ENCODE assay signal across 1 cellular context in the genomic region with DNA sequence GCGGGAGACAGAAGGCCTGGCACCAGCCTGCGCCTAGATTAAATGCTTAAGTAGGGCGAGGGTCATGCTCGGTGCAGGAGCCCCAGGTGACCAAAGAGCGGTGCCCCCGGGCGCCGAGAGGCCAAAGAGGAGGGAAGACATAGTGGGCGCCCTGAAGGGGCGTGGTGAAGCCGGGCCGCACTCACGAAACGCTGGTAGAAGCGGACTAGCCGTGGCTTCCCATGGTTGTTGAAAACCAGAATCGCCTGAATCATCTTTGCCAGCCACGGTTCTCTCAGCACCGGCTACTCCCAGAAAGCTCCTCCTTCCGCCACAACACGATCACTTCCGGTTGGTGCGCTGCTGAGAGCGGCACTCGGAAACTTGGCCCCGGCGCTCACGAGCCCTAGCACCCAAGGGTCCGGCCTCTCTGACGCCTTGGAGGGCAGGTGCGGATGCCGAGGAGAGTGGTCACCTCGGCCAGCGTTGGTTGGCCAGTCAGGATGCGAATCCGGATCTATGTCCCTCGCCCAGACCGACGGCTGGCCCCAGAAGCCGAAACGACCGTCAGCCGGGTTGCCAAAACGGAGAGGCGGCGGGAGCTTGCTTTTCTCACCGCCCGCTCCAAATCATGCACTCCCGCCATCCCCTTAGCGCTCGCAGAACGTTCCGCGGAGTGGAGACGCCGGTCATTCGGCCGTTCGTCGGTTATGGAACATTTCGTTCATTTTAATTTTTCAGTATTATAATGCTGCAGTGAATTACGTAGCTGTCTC.
TF ChIP-seq lines count a peak whose summit lies in the region.

TSS of gene AP3S2 (minus strand) at position 299 of the 755 bp plus-strand sequence. CDS start at position 254, 45 bp downstream.

TF ChIP-seq in HepG2, 621 proteins besides CTCF, POLR2A, EP300 and RAD21 (continued from another document and continues in another):
- peak; percentile 97 for TF ChIP-seq ZNF574 (CRISPR knock-in tag; IDR thresholded peaks at IDR 0.05)
- peak; percentile 95 for TF ChIP-seq ELF1 (CRISPR knock-in tag; IDR thresholded peaks at IDR 0.05)
- TF ChIP-seq, protein P1, sequence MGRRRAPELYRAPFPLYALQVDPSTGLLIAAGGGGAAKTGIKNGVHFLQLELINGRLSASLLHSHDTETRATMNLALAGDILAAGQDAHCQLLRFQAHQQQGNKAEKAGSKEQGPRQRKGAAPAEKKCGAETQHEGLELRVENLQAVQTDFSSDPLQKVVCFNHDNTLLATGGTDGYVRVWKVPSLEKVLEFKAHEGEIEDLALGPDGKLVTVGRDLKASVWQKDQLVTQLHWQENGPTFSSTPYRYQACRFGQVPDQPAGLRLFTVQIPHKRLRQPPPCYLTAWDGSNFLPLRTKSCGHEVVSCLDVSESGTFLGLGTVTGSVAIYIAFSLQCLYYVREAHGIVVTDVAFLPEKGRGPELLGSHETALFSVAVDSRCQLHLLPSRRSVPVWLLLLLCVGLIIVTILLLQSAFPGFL (CRISPR knock-in tag; IDR thresholded peaks at IDR 0.05) = no peak
- TF ChIP-seq, protein P2, sequence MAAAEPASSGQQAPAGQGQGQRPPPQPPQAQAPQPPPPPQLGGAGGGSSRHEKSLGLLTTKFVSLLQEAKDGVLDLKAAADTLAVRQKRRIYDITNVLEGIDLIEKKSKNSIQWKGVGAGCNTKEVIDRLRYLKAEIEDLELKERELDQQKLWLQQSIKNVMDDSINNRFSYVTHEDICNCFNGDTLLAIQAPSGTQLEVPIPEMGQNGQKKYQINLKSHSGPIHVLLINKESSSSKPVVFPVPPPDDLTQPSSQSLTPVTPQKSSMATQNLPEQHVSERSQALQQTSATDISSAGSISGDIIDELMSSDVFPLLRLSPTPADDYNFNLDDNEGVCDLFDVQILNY (CRISPR knock-in tag; conservative IDR thresholded peaks at IDR 0.05) = peak; percentile 19
- TF ChIP-seq, protein P3, sequence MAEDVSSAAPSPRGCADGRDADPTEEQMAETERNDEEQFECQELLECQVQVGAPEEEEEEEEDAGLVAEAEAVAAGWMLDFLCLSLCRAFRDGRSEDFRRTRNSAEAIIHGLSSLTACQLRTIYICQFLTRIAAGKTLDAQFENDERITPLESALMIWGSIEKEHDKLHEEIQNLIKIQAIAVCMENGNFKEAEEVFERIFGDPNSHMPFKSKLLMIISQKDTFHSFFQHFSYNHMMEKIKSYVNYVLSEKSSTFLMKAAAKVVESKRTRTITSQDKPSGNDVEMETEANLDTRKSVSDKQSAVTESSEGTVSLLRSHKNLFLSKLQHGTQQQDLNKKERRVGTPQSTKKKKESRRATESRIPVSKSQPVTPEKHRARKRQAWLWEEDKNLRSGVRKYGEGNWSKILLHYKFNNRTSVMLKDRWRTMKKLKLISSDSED (CRISPR knock-in tag; IDR thresholded peaks at IDR 0.05) = no peak
- TF ChIP-seq, protein P4, sequence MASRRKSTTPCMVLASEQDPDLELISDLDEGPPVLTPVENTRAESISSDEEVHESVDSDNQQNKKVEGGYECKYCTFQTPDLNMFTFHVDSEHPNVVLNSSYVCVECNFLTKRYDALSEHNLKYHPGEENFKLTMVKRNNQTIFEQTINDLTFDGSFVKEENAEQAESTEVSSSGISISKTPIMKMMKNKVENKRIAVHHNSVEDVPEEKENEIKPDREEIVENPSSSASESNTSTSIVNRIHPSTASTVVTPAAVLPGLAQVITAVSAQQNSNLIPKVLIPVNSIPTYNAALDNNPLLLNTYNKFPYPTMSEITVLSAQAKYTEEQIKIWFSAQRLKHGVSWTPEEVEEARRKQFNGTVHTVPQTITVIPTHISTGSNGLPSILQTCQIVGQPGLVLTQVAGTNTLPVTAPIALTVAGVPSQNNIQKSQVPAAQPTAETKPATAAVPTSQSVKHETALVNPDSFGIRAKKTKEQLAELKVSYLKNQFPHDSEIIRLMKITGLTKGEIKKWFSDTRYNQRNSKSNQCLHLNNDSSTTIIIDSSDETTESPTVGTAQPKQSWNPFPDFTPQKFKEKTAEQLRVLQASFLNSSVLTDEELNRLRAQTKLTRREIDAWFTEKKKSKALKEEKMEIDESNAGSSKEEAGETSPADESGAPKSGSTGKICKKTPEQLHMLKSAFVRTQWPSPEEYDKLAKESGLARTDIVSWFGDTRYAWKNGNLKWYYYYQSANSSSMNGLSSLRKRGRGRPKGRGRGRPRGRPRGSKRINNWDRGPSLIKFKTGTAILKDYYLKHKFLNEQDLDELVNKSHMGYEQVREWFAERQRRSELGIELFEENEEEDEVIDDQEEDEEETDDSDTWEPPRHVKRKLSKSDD (CRISPR knock-in tag; IDR thresholded peaks at IDR 0.05; ENCODE audit: low read depth) = peak; percentile 93
- TF ChIP-seq ZNF782 (CRISPR knock-in tag; IDR thresholded peaks at IDR 0.05; ENCODE audit: borderline replicate concordance) = peak; percentile 73; the same call in 1 of the 2 replicates
- peak; percentile 27; the same call in 1 of the 2 replicates for TF ChIP-seq NR2F6 (IDR thresholded peaks at IDR 0.05)
- TF ChIP-seq NR2F6 (CRISPR knock-in tag; IDR thresholded peaks at IDR 0.05) = peak; percentile 70
- peak; percentile 96 for TF ChIP-seq ZNF124 (CRISPR knock-in tag; IDR thresholded peaks at IDR 0.05)
- TF ChIP-seq ISX (CRISPR knock-in tag; conservative IDR thresholded peaks at IDR 0.05) = no peak; the same call in 1 of the 2 replicates
- TF ChIP-seq, protein P5, sequence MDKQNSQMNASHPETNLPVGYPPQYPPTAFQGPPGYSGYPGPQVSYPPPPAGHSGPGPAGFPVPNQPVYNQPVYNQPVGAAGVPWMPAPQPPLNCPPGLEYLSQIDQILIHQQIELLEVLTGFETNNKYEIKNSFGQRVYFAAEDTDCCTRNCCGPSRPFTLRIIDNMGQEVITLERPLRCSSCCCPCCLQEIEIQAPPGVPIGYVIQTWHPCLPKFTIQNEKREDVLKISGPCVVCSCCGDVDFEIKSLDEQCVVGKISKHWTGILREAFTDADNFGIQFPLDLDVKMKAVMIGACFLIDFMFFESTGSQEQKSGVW (CRISPR knock-in tag; IDR thresholded peaks at IDR 0.05; ENCODE audit: borderline replicate concordance) = no peak
- TF ChIP-seq ZNF292 (CRISPR knock-in tag; IDR thresholded peaks at IDR 0.05; ENCODE audit: borderline replicate concordance, low read depth) = peak; percentile 88; the same call in 1 of the 2 replicates
- no peak for TF ChIP-seq EHMT2 (IDR thresholded peaks at IDR 0.05; ENCODE audit: borderline replicate concordance, low read depth, low read length)
- TF ChIP-seq CENPT (CRISPR knock-in tag; IDR thresholded peaks at IDR 0.05; ENCODE audit: low read depth) = no peak
- TF ChIP-seq PLRG1 (conservative IDR thresholded peaks at IDR 0.05) = no peak
- no peak for TF ChIP-seq POLR2AphosphoS2 (IDR thresholded peaks at IDR 0.05; ENCODE audit: low read depth, low read length)
- TF ChIP-seq ZSCAN31 (CRISPR knock-in tag; IDR thresholded peaks at IDR 0.05; ENCODE audit: low read depth) = peak; percentile 66
- TF ChIP-seq ZNF224 (CRISPR knock-in tag; IDR thresholded peaks at IDR 0.05) = peak; percentile 91
- TF ChIP-seq BRD4 (CRISPR knock-in tag; IDR thresholded peaks at IDR 0.05) = peak; percentile 83; the same call in 1 of the 2 replicates
- peak; percentile 78 for TF ChIP-seq HIC2 (CRISPR knock-in tag; IDR thresholded peaks at IDR 0.05; ENCODE audit: low read depth)
- TF ChIP-seq RARA (CRISPR knock-in tag; IDR thresholded peaks at IDR 0.05) = peak; percentile 65
- TF ChIP-seq SNAPC4 (CRISPR knock-in tag; IDR thresholded peaks at IDR 0.05) = peak; percentile 82; the same call in 1 of the 2 replicates
- no peak for TF ChIP-seq ZFP62 (CRISPR knock-in tag; IDR thresholded peaks at IDR 0.05)
- TF ChIP-seq, protein P6, sequence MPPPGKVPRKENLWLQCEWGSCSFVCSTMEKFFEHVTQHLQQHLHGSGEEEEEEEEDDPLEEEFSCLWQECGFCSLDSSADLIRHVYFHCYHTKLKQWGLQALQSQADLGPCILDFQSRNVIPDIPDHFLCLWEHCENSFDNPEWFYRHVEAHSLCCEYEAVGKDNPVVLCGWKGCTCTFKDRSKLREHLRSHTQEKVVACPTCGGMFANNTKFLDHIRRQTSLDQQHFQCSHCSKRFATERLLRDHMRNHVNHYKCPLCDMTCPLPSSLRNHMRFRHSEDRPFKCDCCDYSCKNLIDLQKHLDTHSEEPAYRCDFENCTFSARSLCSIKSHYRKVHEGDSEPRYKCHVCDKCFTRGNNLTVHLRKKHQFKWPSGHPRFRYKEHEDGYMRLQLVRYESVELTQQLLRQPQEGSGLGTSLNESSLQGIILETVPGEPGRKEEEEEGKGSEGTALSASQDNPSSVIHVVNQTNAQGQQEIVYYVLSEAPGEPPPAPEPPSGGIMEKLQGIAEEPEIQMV (CRISPR knock-in tag; IDR thresholded peaks at IDR 0.05; ENCODE audit: low read depth) = peak; percentile 83; the same call in 1 of the 2 replicates
- no peak; the same call in 1 of the 2 replicates for TF ChIP-seq FOSL1 (CRISPR knock-in tag; IDR thresholded peaks at IDR 0.05; ENCODE audit: borderline replicate concordance)
- TF ChIP-seq ZNF337 (CRISPR knock-in tag; IDR thresholded peaks at IDR 0.05; ENCODE audit: borderline replicate concordance, low read depth) = peak; percentile 84; the same call in 1 of the 2 replicates
- TF ChIP-seq E2F2 (CRISPR knock-in tag; IDR thresholded peaks at IDR 0.05; ENCODE audit: borderline replicate concordance) = peak; percentile 75; the same call in 1 of the 2 replicates
- peak; percentile 94; the same call in 1 of the 2 replicates for TF ChIP-seq MYNN (CRISPR knock-in tag; IDR thresholded peaks at IDR 0.05; ENCODE audit: low read depth)
- peak; percentile 76 for TF ChIP-seq HCFC1 (IDR thresholded peaks at IDR 0.05; ENCODE audit: low read depth, low read length)
- no peak for TF ChIP-seq MAFG (CRISPR knock-in tag; IDR thresholded peaks at IDR 0.05)
- peak; percentile 92 for TF ChIP-seq CBFB (CRISPR knock-in tag; IDR thresholded peaks at IDR 0.05)
- peak; percentile 66 for TF ChIP-seq NFYC (CRISPR knock-in tag; IDR thresholded peaks at IDR 0.05)
- TF ChIP-seq MXI1 (IDR thresholded peaks at IDR 0.05; ENCODE audit: borderline replicate concordance, low read depth, low read length) = peak; percentile 82
- TF ChIP-seq ZNF850 (CRISPR knock-in tag; conservative IDR thresholded peaks at IDR 0.05) = 0 out of 2 replicates have a peak, but pooled peaks have one; percentile 50
